In genomic region chr17:60321336-60322055, GRCh38 we compare ENCODE assay signal across 16 cellular contexts.
"Had no signal": no experiment of that assay in that cellular context is flagged by ENCODE, and none has a peak within 500 bp of the region (broad histone marks: within the 10 kb centered on the region; RNA-seq: fewer than 3 reads in every experiment).

No MANE protein-coding gene starts in this region.

- FAIRE-seq: astrocyte had no signal

- H3K9me3 ChIP-seq: lower lobe of right lung, right atrium auricular region, tibial artery, vagina had no signal

- H3K36me3 ChIP-seq: cardiac muscle cell, lower lobe of right lung, right atrium auricular region, tibial artery, vagina had no signal

- H3K4me3 ChIP-seq: cardiac muscle cell, hepatocyte, lower lobe of right lung, right atrium auricular region, smooth muscle cell, tibial artery, vagina had no signal

- H3K27me3 ChIP-seq: cardiac muscle cell, hepatocyte, right atrium auricular region, tibial artery, vagina had no signal

- H3K4me1 ChIP-seq: lower lobe of right lung, parathyroid adenoma, right atrium auricular region had no signal

- ATAC-seq: activated naive CD8-positive, alpha-beta T cell treated with anti-CD3 and anti-CD28 coated beads, Interleukin-2, amount 50 U/mL, for 24 hours; lower lobe of right lung; stimulated activated memory B cell treated with anti-CD40 and anti-IgM and Interleukin-4, amounts not matched to agents 10 μg/mL and 1 μg/mL and 100 μg/mL, for 72 hours had no signal

- H3K27ac ChIP-seq: cardiac muscle cell, hepatocyte, lower lobe of right lung, parathyroid adenoma, right atrium auricular region, tibial artery, vagina had no signal

- H2AFZ ChIP-seq: hepatocyte, parathyroid adenoma had no signal

- DNase-seq: activated B cell treated with CpG ODN at 0.5 μM for 24 hours; activated CD4-positive, alpha-beta T cell treated with anti-CD3 and anti-CD28 coated beads, Interleukin-2, amount 10 ng/mL, durations not matched to agents 24 days and 14 days; activated naive CD4-positive, alpha-beta T cell treated with Interleukin-2 at 50 U/mL for 16 hours; activated naive CD8-positive, alpha-beta T cell treated with anti-CD3 and anti-CD28 coated beads, Interleukin-2, amount 50 U/mL, for 24 hours; kidney; lower lobe of right lung; midbrain; tibial artery had no signal

- H3K4me2 ChIP-seq: hepatocyte, smooth muscle cell had no signal

- H3K9ac ChIP-seq: parathyroid adenoma had no signal
